ENCODE assay signal across 1 cellular context in genomic region chr6:41954668-41955067, GRCh38.
TF ChIP-seq lines count a peak whose summit lies in the region.

No MANE protein-coding gene starts in this region.

TF ChIP-seq in K562, 482 proteins besides CTCF, POLR2A, EP300 and RAD21:
- TF ChIP-seq ZSCAN29 (IDR thresholded peaks at IDR 0.05) = no peak
- TF ChIP-seq SMARCA4 (IDR thresholded peaks at IDR 0.05) = no peak
- peak; percentile 64; the same call in 1 of the 2 replicates for TF ChIP-seq BCOR (IDR thresholded peaks at IDR 0.05)
- no peak for TF ChIP-seq MIER1 (IDR thresholded peaks at IDR 0.05; ENCODE audit: low read depth)
- TF ChIP-seq TBP (optimal IDR thresholded peaks at IDR 0.05; ENCODE audit: low read depth, low read length) = no peak
- 0 out of 2 replicates have a peak, but pooled peaks have one; percentile 19 for TF ChIP-seq HLTF (IDR thresholded peaks at IDR 0.05)
- TF ChIP-seq ADNP (tag; IDR thresholded peaks at IDR 0.05) = peak; percentile 36; the same call in 1 of the 2 replicates
- no peak for TF ChIP-seq HOXB6 (CRISPR knock-in tag; IDR thresholded peaks at IDR 0.05; ENCODE audit: borderline replicate concordance)
- TF ChIP-seq RBM25 (IDR thresholded peaks at IDR 0.05; ENCODE audit: low read depth, low read length, severe bottlenecking) = peak; percentile 95
